Comparison of ENCODE assay signal across 9 cellular contexts in the genomic region with DNA sequence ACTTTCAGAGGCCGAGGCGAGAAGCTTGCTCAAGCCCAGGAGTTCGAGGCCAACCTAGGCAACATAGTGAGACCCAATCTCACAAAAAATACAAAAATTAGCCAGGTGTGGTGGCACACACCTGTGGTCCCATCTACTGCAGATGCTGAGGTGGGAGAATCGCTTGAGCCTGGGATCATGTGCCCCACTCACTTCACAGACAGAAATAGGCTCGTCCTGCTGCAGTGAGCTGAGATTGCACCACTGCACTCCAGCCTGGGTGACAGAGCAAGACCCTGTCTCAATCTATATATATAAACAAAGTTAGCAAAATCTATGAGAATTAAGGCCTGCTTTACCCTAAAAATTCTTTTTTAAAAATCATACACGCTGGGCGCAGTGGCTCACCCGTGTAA. TPM values are rescaled to one million over a fixed set of nuclear protein-coding genes. Genes with fewer than 3 reads are reported as not detected.
DNase-seq lines count a peak whose midpoint lies in the region; ATAC-seq and TF ChIP-seq lines count a peak whose summit lies in the region.
"Had no signal": no experiment of that assay in that cellular context is flagged by ENCODE, and none has a peak within 500 bp of the region (broad histone marks: within the 10 kb centered on the region; RNA-seq: fewer than 3 reads in every experiment).

No MANE protein-coding gene starts in this region.

- H3K36me3 Mint-ChIP-seq in activated CD4-positive, alpha-beta T cell treated with anti-CD3 and anti-CD28 coated beads, Interleukin-2, amount 10 ng/mL, durations not matched to agents 24 days and 14 days (ENCODE audit: low read depth) = no peaks in the 10 kb centered on the region
- H3K36me3 Mint-ChIP-seq in CD4-positive, alpha-beta T cell (ENCODE audit: low read depth) = no peaks in the 10 kb centered on the region
- H3K36me3 Mint-ChIP-seq: natural killer cell treated with Interleukin-12 subunit alpha and Interleukin-12 subunit beta and Interleukin-15 and Interleukin-18, amount 100 ng/mL, for 72 hours had no signal

- H3K27me3 Mint-ChIP-seq in activated CD4-positive, alpha-beta T cell treated with anti-CD3 and anti-CD28 coated beads, Interleukin-2, amount 10 ng/mL, durations not matched to agents 24 days and 14 days = no peaks in the 10 kb centered on the region
- no peaks in the 10 kb centered on the region for H3K27me3 Mint-ChIP-seq in CD4-positive, alpha-beta T cell

- in situ Hi-C loops in brain microvascular endothelial cell (cut with HindIII; ENCODE audit: low pct_ligation_motif_present, low sequenced_read_pairs) = no loop called here

- no peaks in the 10 kb centered on the region for H3K9me3 Mint-ChIP-seq in activated CD4-positive, alpha-beta T cell treated with anti-CD3 and anti-CD28 coated beads, Interleukin-2, amount 10 ng/mL, durations not matched to agents 24 days and 14 days
- no peaks in the 10 kb centered on the region for H3K9me3 Mint-ChIP-seq in CD4-positive, alpha-beta T cell
- H3K9me3 Mint-ChIP-seq: natural killer cell treated with Interleukin-12 subunit alpha and Interleukin-12 subunit beta and Interleukin-15 and Interleukin-18, amount 100 ng/mL, for 72 hours had no signal

- CTCF ChIA-PET in CD4-positive, alpha-beta T cell (lab: Charles Lee) = no interaction called here

- TF ChIP-seq EP300 in tibial nerve (IDR thresholded peaks at IDR 0.05) = no peak

- no peak for TF ChIP-seq POLR2A in tibial nerve (IDR thresholded peaks at IDR 0.05)

- no peaks in the 10 kb centered on the region for H3K9me3 ChIP-seq in mesodermal cell (ENCODE audit: control insufficient read depth, low read length)
- H3K9me3 ChIP-seq in tibial nerve = no peaks in the 10 kb centered on the region
- no peaks in the 10 kb centered on the region for H3K9me3 ChIP-seq in CD4-positive, alpha-beta T cell (ENCODE audit: control insufficient read depth, low read length)

- intact Hi-C loops in activated CD4-positive, alpha-beta T cell treated with anti-CD3 and anti-CD28 coated beads, Interleukin-2, amount 10 ng/mL, durations not matched to agents 24 days and 14 days (cut with micrococcal nuclease) = no loop called here
- intact Hi-C loops in left colon (cut with DNase I, micrococcal nuclease) = no loop called here
- intact Hi-C loops in CD4-positive, alpha-beta T cell (cut with DNase I, micrococcal nuclease) = no loop called here

- no peaks in the 10 kb centered on the region for H3K27me3 ChIP-seq in brain microvascular endothelial cell (replicated peaks)
- H3K27me3 ChIP-seq in tibial nerve = no peaks in the 10 kb centered on the region
- no peaks in the 10 kb centered on the region for H3K27me3 ChIP-seq in CD4-positive, alpha-beta T cell (ENCODE audit: control insufficient read depth, insufficient read depth, low read length)

- H3K27ac ChIP-seq in brain microvascular endothelial cell (peak overlapping the region; percentile 72), mesodermal cell (ENCODE audit: low read depth, low read length, severe bottlenecking) (peak overlapping the region; percentile 79), tibial nerve (peak overlapping the region; percentile 77 to 99 (median 88))
- no peak overlapping the region for H3K27ac ChIP-seq in CD4-positive, alpha-beta T cell (ENCODE audit: low read depth, low read length)

- peaks cover 30% of the 10 kb centered on the region for H3K4me1 Mint-ChIP-seq in activated CD4-positive, alpha-beta T cell treated with anti-CD3 and anti-CD28 coated beads, Interleukin-2, amount 10 ng/mL, durations not matched to agents 24 days and 14 days
- peaks cover 14% of the 10 kb centered on the region for H3K4me1 Mint-ChIP-seq in CD4-positive, alpha-beta T cell (ENCODE audit: low read depth)

- no peak overlapping the region for H3K4me3 ChIP-seq in brain microvascular endothelial cell (ENCODE audit: low read depth, low read length)
- H3K4me3 ChIP-seq in mesodermal cell (ENCODE audit: extremely low read depth, insufficient read depth, low read length, poor library complexity, severe bottlenecking) = no peak overlapping the region
- no peak overlapping the region for H3K4me3 ChIP-seq in tibial nerve

- H3K36me3 ChIP-seq in brain microvascular endothelial cell (replicated peaks) (no peaks in the 10 kb centered on the region), mesodermal cell (ENCODE audit: control insufficient read depth, insufficient read depth, low read length) (no peaks in the 10 kb centered on the region), tibial nerve (no peaks in the 10 kb centered on the region)

- TF ChIP-seq CTCF in brain microvascular endothelial cell (IDR thresholded peaks at IDR 0.05; ENCODE audit: low read depth, low read length, missing control alignments) = no peak
- no peak for TF ChIP-seq CTCF in tibial nerve (IDR thresholded peaks at IDR 0.05)
- TF ChIP-seq CTCF in CD4-positive, alpha-beta T cell (IDR thresholded peaks at IDR 0.05) = no peak

- H3K4me1 ChIP-seq in mesodermal cell (ENCODE audit: control insufficient read depth, insufficient read depth, low read length, poor library complexity, severe bottlenecking) (peaks cover 9% of the 10 kb centered on the region), tibial nerve (peaks cover 3 to 55% (median 33%) of the 10 kb centered on the region in 4 donors)

- peak overlapping the region; percentile 90 for H3K27ac Mint-ChIP-seq in activated CD4-positive, alpha-beta T cell treated with anti-CD3 and anti-CD28 coated beads, Interleukin-2, amount 10 ng/mL, durations not matched to agents 24 days and 14 days
- no peak overlapping the region for H3K27ac Mint-ChIP-seq in CD4-positive, alpha-beta T cell

- 100% methylated on average over 1 to 3 of the region's 8 CpGs for WGBS in mesodermal cell (ENCODE audit: insufficient coverage in 2 of 2), 2 experiments
- 82 to 84% methylated on average over 8 of the region's 8 CpGs for WGBS in tibial nerve, 2 donors

- ATAC-seq in left colon = no peak
- ATAC-seq in CD4-positive, alpha-beta T cell (ENCODE audit: poor library complexity) = no peak

- no peak for DNase-seq in activated CD4-positive, alpha-beta T cell treated with anti-CD3 and anti-CD28 coated beads, Interleukin-2, amount 10 ng/mL, durations not matched to agents 24 days and 14 days
- no peak for DNase-seq in activated CD4-positive, alpha-beta T cell treated with anti-CD3 and anti-CD28 coated beads, Interleukin-2, amount 50 U/mL, for 4 hours
- DNase-seq in brain microvascular endothelial cell = no peak
- no peak for DNase-seq in tibial nerve (ENCODE audit: low spot score in 2 of 2)
- no peak for DNase-seq in left colon
- DNase-seq in CD4-positive, alpha-beta T cell = no peak
- DNase-seq in NCI-H2081 treated with DMSO at 0.1 percent for 48 hours (lab: John Stamatoyannopoulos, UW) = no peak

- peak overlapping the region; percentile 77 for H3K4me3 Mint-ChIP-seq in activated CD4-positive, alpha-beta T cell treated with anti-CD3 and anti-CD28 coated beads, Interleukin-2, amount 10 ng/mL, durations not matched to agents 24 days and 14 days
- no peak overlapping the region for H3K4me3 Mint-ChIP-seq in CD4-positive, alpha-beta T cell

- POLR2A ChIA-PET in CD4-positive, alpha-beta T cell (lab: Charles Lee) = no interaction called here

RNA-seq across cellular contexts. Expression of a gene that starts 50.8 kb away (rescaled TPM):
- total RNA-seq in activated CD4-positive, alpha-beta T cell treated with anti-CD3 and anti-CD28 coated beads, Interleukin-2, amount 10 ng/mL, durations not matched to agents 24 days and 14 days = not detected in 2 replicates
- polyA plus RNA-seq in mesodermal cell (2013, experiment 1 of 2) = not detected
- polyA plus RNA-seq in mesodermal cell (2013, experiment 2 of 2) = not detected
- total RNA-seq in tibial nerve (not detected), left colon (not detected)
- not detected for total RNA-seq in CD4-positive, alpha-beta T cell
- total RNA-seq: natural killer cell treated with Interleukin-12 subunit alpha and Interleukin-12 subunit beta and Interleukin-15 and Interleukin-18, amount 100 ng/mL, for 72 hours had no signal
